ENCODE assay signal across 1 cellular context in the genomic region with DNA sequence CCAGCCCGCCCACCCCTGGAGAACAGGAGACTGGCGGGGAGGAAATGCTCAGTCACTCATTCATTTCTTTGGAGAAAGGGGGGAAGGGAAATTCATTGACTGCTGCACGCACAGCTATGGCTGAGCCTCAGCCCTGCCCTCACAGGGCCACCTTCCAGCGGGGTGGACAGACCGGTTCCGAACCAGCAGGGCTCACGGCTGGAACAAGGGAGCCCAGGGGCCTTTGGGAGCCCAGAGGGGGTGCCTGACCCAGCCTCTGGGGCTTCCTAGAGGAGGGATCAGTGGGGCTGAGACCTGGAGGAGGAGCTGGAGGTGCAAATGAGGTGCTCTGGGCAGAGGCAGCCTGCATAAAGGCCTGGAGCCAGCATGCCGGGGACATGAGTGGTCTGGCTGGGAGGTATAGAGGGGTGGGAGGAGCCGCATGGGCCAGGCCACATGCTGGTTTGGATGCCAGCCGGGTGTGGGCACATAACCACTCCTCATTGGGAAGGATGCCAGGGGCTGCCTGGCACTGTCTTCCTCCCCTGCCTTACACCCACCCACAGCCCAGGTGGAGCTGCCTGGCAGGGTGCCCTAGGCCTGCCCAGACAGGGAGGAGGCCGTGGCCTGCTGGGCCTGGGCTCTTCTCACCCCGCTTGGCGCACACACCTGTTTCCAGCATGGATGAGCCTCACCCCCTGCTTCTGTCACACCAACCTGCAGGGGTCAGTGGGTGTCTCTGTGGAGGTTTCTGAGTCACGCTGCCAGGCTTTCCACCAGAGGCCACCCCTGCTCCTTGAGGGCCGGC.
TF ChIP-seq lines count a peak whose summit lies in the region.

No MANE protein-coding gene starts in this region.

TF ChIP-seq in A549, 52 proteins besides CTCF, POLR2A, EP300 and RAD21 (continued from another document):
- TF ChIP-seq, protein P1, sequence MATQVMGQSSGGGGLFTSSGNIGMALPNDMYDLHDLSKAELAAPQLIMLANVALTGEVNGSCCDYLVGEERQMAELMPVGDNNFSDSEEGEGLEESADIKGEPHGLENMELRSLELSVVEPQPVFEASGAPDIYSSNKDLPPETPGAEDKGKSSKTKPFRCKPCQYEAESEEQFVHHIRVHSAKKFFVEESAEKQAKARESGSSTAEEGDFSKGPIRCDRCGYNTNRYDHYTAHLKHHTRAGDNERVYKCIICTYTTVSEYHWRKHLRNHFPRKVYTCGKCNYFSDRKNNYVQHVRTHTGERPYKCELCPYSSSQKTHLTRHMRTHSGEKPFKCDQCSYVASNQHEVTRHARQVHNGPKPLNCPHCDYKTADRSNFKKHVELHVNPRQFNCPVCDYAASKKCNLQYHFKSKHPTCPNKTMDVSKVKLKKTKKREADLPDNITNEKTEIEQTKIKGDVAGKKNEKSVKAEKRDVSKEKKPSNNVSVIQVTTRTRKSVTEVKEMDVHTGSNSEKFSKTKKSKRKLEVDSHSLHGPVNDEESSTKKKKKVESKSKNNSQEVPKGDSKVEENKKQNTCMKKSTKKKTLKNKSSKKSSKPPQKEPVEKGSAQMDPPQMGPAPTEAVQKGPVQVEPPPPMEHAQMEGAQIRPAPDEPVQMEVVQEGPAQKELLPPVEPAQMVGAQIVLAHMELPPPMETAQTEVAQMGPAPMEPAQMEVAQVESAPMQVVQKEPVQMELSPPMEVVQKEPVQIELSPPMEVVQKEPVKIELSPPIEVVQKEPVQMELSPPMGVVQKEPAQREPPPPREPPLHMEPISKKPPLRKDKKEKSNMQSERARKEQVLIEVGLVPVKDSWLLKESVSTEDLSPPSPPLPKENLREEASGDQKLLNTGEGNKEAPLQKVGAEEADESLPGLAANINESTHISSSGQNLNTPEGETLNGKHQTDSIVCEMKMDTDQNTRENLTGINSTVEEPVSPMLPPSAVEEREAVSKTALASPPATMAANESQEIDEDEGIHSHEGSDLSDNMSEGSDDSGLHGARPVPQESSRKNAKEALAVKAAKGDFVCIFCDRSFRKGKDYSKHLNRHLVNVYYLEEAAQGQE (IDR thresholded peaks at IDR 0.05): no peak
- TF ChIP-seq NPAS2 (CRISPR knock-in tag; IDR thresholded peaks at IDR 0.05; ENCODE audit: borderline replicate concordance) (no peak; the same call in 1 of the 2 replicates), MYC (IDR thresholded peaks at IDR 0.05; ENCODE audit: borderline replicate concordance, low read length) (peak; percentile 95), CBX8 (IDR thresholded peaks at IDR 0.05) (no peak), FOSB (CRISPR knock-in tag; IDR thresholded peaks at IDR 0.05) (no peak), HOXA7 (CRISPR knock-in tag; IDR thresholded peaks at IDR 0.05) (no peak), TFCP2L1 (CRISPR knock-in tag; IDR thresholded peaks at IDR 0.05) (no peak), ZC3H11A (IDR thresholded peaks at IDR 0.05) (no peak), FOSL2 (IDR thresholded peaks at IDR 0.05) (no peak), FOSL2 (CRISPR knock-in tag; IDR thresholded peaks at IDR 0.05) (peak; percentile 26), GATA3 (IDR thresholded peaks at IDR 0.05; ENCODE audit: borderline replicate concordance) (peak; percentile 50), NFE2L2 (conservative IDR thresholded peaks at IDR 0.05; ENCODE audit: low read length) (peak; percentile 54), EHF (CRISPR knock-in tag; IDR thresholded peaks at IDR 0.05) (no peak)
- TF ChIP-seq, protein P2, sequence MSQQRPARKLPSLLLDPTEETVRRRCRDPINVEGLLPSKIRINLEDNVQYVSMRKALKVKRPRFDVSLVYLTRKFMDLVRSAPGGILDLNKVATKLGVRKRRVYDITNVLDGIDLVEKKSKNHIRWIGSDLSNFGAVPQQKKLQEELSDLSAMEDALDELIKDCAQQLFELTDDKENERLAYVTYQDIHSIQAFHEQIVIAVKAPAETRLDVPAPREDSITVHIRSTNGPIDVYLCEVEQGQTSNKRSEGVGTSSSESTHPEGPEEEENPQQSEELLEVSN (IDR thresholded peaks at IDR 0.05; ENCODE audit: borderline replicate concordance, low read depth): 0 out of 2 replicates have a peak, but pooled peaks have one; percentile 28
- TF ChIP-seq, protein P3, sequence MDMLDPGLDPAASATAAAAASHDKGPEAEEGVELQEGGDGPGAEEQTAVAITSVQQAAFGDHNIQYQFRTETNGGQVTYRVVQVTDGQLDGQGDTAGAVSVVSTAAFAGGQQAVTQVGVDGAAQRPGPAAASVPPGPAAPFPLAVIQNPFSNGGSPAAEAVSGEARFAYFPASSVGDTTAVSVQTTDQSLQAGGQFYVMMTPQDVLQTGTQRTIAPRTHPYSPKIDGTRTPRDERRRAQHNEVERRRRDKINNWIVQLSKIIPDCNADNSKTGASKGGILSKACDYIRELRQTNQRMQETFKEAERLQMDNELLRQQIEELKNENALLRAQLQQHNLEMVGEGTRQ (IDR thresholded peaks at IDR 0.05): peak; percentile 56; the same call in 1 of the 2 replicates
